ENCODE assay signal across 9 cellular contexts in genomic region chr2:23595601-23596251, GRCh38.
DNase-seq lines count a peak whose midpoint lies in the region; ATAC-seq, FAIRE-seq and TF ChIP-seq lines count a peak whose summit lies in the region.
"Had no signal": no experiment of that assay in that cellular context is flagged by ENCODE, and none has a peak within 500 bp of the region (broad histone marks: within the 10 kb centered on the region; RNA-seq: fewer than 3 reads in every experiment).

No MANE protein-coding gene starts in this region.

- DNase-seq in GM04503 (ENCODE audit: low read depth) = peak; percentile 67
- peak; percentile 35 for DNase-seq in RWPE2 (ENCODE audit: low spot score)
- DNase-seq in head of caudate nucleus = peak in 36 of 42 donors; percentile 31 to 71 (median 51)
- peak; percentile 72 for DNase-seq in sciatic nerve (ENCODE audit: low spot score)
- DNase-seq in activated effector memory CD4-positive, alpha-beta T cell treated with Interleukin-2 at 50 U/mL for 16 hours = no peak
- DNase-seq in T-helper 17 cell = no peak
- DNase-seq in ACHN = no peak
- DNase-seq in GM12892 (ENCODE audit: insufficient read length) = no peak

- no peak overlapping the region for H3K4me3 Mint-ChIP-seq in T-helper 17 cell

- no peak for TF ChIP-seq POLR2A in GM12892 (IDR thresholded peaks at IDR 0.05; ENCODE audit: low read depth, low read length)

- H3K27me3 Mint-ChIP-seq in T-helper 17 cell = peaks cover 15% of the 10 kb centered on the region

- FAIRE-seq in GM12892 (lab: Jason Lieb, UNC) = no peak

- no peak overlapping the region for H3K27ac Mint-ChIP-seq in T-helper 17 cell

- TF ChIP-seq CTCF in RWPE2 (IDR thresholded peaks at IDR 0.05; ENCODE audit: poor library complexity, severe bottlenecking) = no peak

- no peak for ATAC-seq in RWPE2 (ENCODE audit: low read depth)
- peak; percentile 72 for ATAC-seq in sciatic nerve
- no peak for ATAC-seq in T-helper 17 cell

- H3K36me3 Mint-ChIP-seq in T-helper 17 cell (ENCODE audit: low read depth) = no peaks in the 10 kb centered on the region

- intact Hi-C loops in head of caudate nucleus (cut with DNase I) (no loop called here), sciatic nerve (cut with DNase I) (no loop called here)

- no peaks in the 10 kb centered on the region for H3K36me3 ChIP-seq in RWPE2 (ENCODE audit: low read depth)

- H3K27ac ChIP-seq in RWPE2 (ENCODE audit: poor library complexity, severe bottlenecking) = no peak overlapping the region
- H3K27ac ChIP-seq: epithelial cell of prostate had no signal

- no peaks in the 10 kb centered on the region for H3K27me3 ChIP-seq in RWPE2 (ENCODE audit: insufficient read depth, poor library complexity, severe bottlenecking)

- H3K4me3 ChIP-seq in RWPE2 (ENCODE audit: severe bottlenecking) = no peak overlapping the region

- H3K4me1 Mint-ChIP-seq in T-helper 17 cell = no peaks in the 10 kb centered on the region

- H3K9me3 ChIP-seq in RWPE2 (ENCODE audit: severe bottlenecking) = no peaks in the 10 kb centered on the region
- H3K9me3 ChIP-seq in T-helper 17 cell (ENCODE audit: control insufficient read depth, low read length, poor library complexity, severe bottlenecking) = no peaks in the 10 kb centered on the region

- in situ Hi-C loops in ACHN (cut with HindIII; ENCODE audit: low pct_ligation_motif_present, low pct_unique_long_range_greater_than_20kb, low sequenced_read_pairs) = no loop called here

- no peaks in the 10 kb centered on the region for H3K4me1 ChIP-seq in RWPE2 (ENCODE audit: insufficient read depth, poor library complexity, severe bottlenecking)

Comparison
In these comparisons a context has a peak if more than half of its experiments do, and no peak if none do; other contexts are left out.
1. DNase-seq: peak in GM04503 (single experiment), RWPE2 (single experiment), head of caudate nucleus (36 of 42) and sciatic nerve (single experiment); none in activated effector memory CD4-positive, alpha-beta T cell treated with Interleukin-2 at 50 U/mL for 16 hours (single experiment), T-helper 17 cell (0 of 3), ACHN (single experiment) and GM12892 (single experiment).